ENCODE assay signal across 12 cellular contexts in the genomic region with DNA sequence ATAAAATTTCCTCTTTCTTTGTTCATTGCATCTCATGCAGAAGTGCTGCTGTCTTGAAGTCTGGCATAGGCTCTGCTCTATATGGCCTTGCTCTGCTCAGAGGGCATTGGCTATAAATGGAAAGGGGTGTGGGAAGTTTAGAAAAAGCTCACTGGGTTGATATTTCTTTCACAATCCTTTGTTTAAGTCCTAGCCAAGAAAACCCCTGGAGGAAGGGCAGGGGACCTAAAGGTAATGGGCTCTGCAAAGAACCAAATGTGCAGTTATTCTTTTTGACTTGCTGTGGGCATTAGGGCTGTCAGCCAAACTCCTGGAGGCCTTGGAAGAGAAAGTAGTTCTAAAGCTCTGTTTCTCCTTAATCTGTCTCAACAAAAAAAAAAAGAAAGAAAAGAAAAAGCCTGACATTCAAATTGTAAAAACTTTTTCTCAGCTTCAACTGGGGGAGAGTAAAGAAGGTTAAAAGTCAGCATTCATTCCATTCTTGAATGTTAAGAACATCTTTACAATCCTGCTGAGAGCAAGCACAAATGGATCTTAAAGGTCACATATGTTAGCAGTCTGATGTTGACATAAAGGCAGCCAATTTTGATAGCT.
A peak's percentile ranks its signal among the peaks of the same experiment; 100 is the strongest.
DNase-seq lines count a peak whose midpoint lies in the region; ATAC-seq and TF ChIP-seq lines count a peak whose summit lies in the region.
"Had no signal": no experiment of that assay in that cellular context is flagged by ENCODE, and none has a peak within 500 bp of the region (broad histone marks: within the 10 kb centered on the region; RNA-seq: fewer than 3 reads in every experiment).

No MANE protein-coding gene starts in this region.

- peak overlapping the region; percentile 96 for H3K27ac ChIP-seq in 22Rv1
- no peak overlapping the region for H3K27ac ChIP-seq in foreskin keratinocyte

- no peaks in the 10 kb centered on the region for H3K27me3 Mint-ChIP-seq in activated CD4-positive, alpha-beta T cell treated with anti-CD3 and anti-CD28 coated beads, Interleukin-2, amount 10 ng/mL, durations not matched to agents 7 days and 5 days

- no peak for TF ChIP-seq CTCF in 22Rv1 (IDR thresholded peaks at IDR 0.05)
- TF ChIP-seq CTCF in foreskin keratinocyte (conservative IDR thresholded peaks at IDR 0.05), result no peak

- no peaks in the 10 kb centered on the region for H3K9me3 Mint-ChIP-seq in activated CD4-positive, alpha-beta T cell treated with anti-CD3 and anti-CD28 coated beads, Interleukin-2, amount 10 ng/mL, durations not matched to agents 7 days and 5 days

- ATAC-seq in HG02678 (IDR thresholded peaks at IDR 0.05; ENCODE audit: unreplicated experiment) (no peak), GM21390 (IDR thresholded peaks at IDR 0.05; ENCODE audit: unreplicated experiment) (no peak), foreskin keratinocyte (no peak)

- DNase-seq in NCI-H446 treated with DMSO at 0.1 percent for 48 hours (lab: John Stamatoyannopoulos, UW) (peak; percentile 81), fibroblast of gingiva (ENCODE audit: low read depth) (peak; percentile 98), non-pigmented ciliary epithelial cell (ENCODE audit: low read depth) (peak; percentile 49), foreskin keratinocyte (no peak)
- no peak for DNase-seq in activated CD4-positive, alpha-beta T cell treated with anti-CD3 and anti-CD28 coated beads, Interleukin-2, amount 10 ng/mL, durations not matched to agents 7 days and 5 days
- DNase-seq: activated T-cell treated with anti-CD3 and anti-CD28 coated beads for 4 hours, AML-193, SHP77 treated with DMSO at 0.1 percent for 48 hours, testis had no signal

- CTCF ChIA-PET in activated CD4-positive, alpha-beta T cell treated with anti-CD3 and anti-CD28 coated beads, Interleukin-2, amount 10 ng/mL, durations not matched to agents 7 days and 5 days (lab: Charles Lee), result no interaction called here

- H3K27me3 ChIP-seq in foreskin keratinocyte, result no peaks in the 10 kb centered on the region
- H3K27me3 ChIP-seq: testis had no signal

- no peak overlapping the region for H3K27ac Mint-ChIP-seq in activated CD4-positive, alpha-beta T cell treated with anti-CD3 and anti-CD28 coated beads, Interleukin-2, amount 10 ng/mL, durations not matched to agents 7 days and 5 days

- POLR2A ChIA-PET in activated CD4-positive, alpha-beta T cell treated with anti-CD3 and anti-CD28 coated beads, Interleukin-2, amount 10 ng/mL, durations not matched to agents 7 days and 5 days (lab: Charles Lee), result no interaction called here

- no peaks in the 10 kb centered on the region for H3K4me1 Mint-ChIP-seq in activated CD4-positive, alpha-beta T cell treated with anti-CD3 and anti-CD28 coated beads, Interleukin-2, amount 10 ng/mL, durations not matched to agents 7 days and 5 days

- no peaks in the 10 kb centered on the region for H3K36me3 Mint-ChIP-seq in activated CD4-positive, alpha-beta T cell treated with anti-CD3 and anti-CD28 coated beads, Interleukin-2, amount 10 ng/mL, durations not matched to agents 7 days and 5 days (ENCODE audit: low read depth)

- H3K4me1 ChIP-seq in foreskin keratinocyte, result peaks cover 4% of the 10 kb centered on the region
- H3K4me1 ChIP-seq: testis had no signal

- no peak overlapping the region for H3K4me3 Mint-ChIP-seq in activated CD4-positive, alpha-beta T cell treated with anti-CD3 and anti-CD28 coated beads, Interleukin-2, amount 10 ng/mL, durations not matched to agents 7 days and 5 days

Comparison
In these comparisons a context has a peak if more than half of its experiments do, and no peak if none do; other contexts are left out.
1. DNase-seq: peak in NCI-H446 treated with DMSO at 0.1 percent for 48 hours (single experiment), fibroblast of gingiva (single experiment) and non-pigmented ciliary epithelial cell (single experiment); none in activated CD4-positive, alpha-beta T cell treated with anti-CD3 and anti-CD28 coated beads, Interleukin-2, amount 10 ng/mL, durations not matched to agents 7 days and 5 days (single experiment) and foreskin keratinocyte (0 of 2).